ENCODE assay signal across 8 cellular contexts in genomic region chr3:190513409-190514162, GRCh38. TPM values are rescaled to one million over a fixed set of nuclear protein-coding genes. Genes with fewer than 3 reads are reported as not detected.
DNase-seq lines count a peak whose midpoint lies in the region; ATAC-seq and TF ChIP-seq lines count a peak whose summit lies in the region.

Gene IL1RAP, plus strand, starts transcription at chr3:190514085. Its CDS starts 50,205 bp downstream, at chr3:190564290.

- peak within 1 kb of the TSS; percentile 91 to 97 (median 97) for H3K27ac Mint-ChIP-seq in CD14-positive monocyte
- H3K27ac Mint-ChIP-seq in activated CD8-positive, alpha-beta T cell treated with anti-CD3 and anti-CD28 coated beads, Interleukin-2, amount 10 ng/mL, durations not matched to agents 7 days and 5 days, result peak within 1 kb of the TSS; percentile 90

- H3K4me1 Mint-ChIP-seq in CD14-positive monocyte, result peaks cover 37% of the 10 kb centered on the region
- peaks cover 30% of the 10 kb centered on the region for H3K4me1 Mint-ChIP-seq in activated CD8-positive, alpha-beta T cell treated with anti-CD3 and anti-CD28 coated beads, Interleukin-2, amount 10 ng/mL, durations not matched to agents 7 days and 5 days (ENCODE audit: low read depth)

- peaks cover 0 to 2% (median 0%) of the 10 kb centered on the region in 3 donors for H3K27me3 Mint-ChIP-seq in CD14-positive monocyte (ENCODE audit: low read depth in 3 of 3)
- H3K27me3 Mint-ChIP-seq in activated CD8-positive, alpha-beta T cell treated with anti-CD3 and anti-CD28 coated beads, Interleukin-2, amount 10 ng/mL, durations not matched to agents 7 days and 5 days (ENCODE audit: low read depth), result peaks cover 2% of the 10 kb centered on the region

- intact Hi-C loops in CD14-positive monocyte (cut with micrococcal nuclease), result loop anchor here (5.0 to 10.0 kb wide), 4 partner anchors 51 to 181 kb away; no protein-coding TSS in a partner anchor

- peak within 1 kb of the TSS; percentile 95 to 96 for H3K4me3 Mint-ChIP-seq in CD14-positive monocyte
- peak within 1 kb of the TSS; percentile 87 for H3K4me3 Mint-ChIP-seq in activated CD8-positive, alpha-beta T cell treated with anti-CD3 and anti-CD28 coated beads, Interleukin-2, amount 10 ng/mL, durations not matched to agents 7 days and 5 days

- DNase-seq in CD14-positive monocyte (ENCODE audit: low spot score), result peak; percentile 86
- DNase-seq in NCI-H82 (lab: John Stamatoyannopoulos, UW), result peak; percentile 95
- DNase-seq in activated CD8-positive, alpha-beta T cell treated with anti-CD3 and anti-CD28 coated beads, Interleukin-2, amount 10 ng/mL, durations not matched to agents 7 days and 5 days, result peak; percentile 90
- peak; percentile 78 for DNase-seq in effector CD4-positive, alpha-beta T cell
- DNase-seq in medulla oblongata (ENCODE audit: extremely low spot score), result peak; percentile 92
- DNase-seq in stimulated activated CD4-positive, alpha-beta T cell treated with anti-CD3 and anti-CD28 coated beads, TNF-alpha, amount 100 ng/mL, for 48 hours (ENCODE audit: low read depth in 3 of 3), result peak; percentile 70 to 75 (median 74)

- peaks cover 8 to 10% of the 10 kb centered on the region in 2 donors for H3K36me3 Mint-ChIP-seq in CD14-positive monocyte
- H3K36me3 Mint-ChIP-seq in activated CD8-positive, alpha-beta T cell treated with anti-CD3 and anti-CD28 coated beads, Interleukin-2, amount 10 ng/mL, durations not matched to agents 7 days and 5 days (ENCODE audit: low read depth), result peaks cover 17% of the 10 kb centered on the region

- POLR2A ChIA-PET in activated CD8-positive, alpha-beta T cell treated with anti-CD3 and anti-CD28 coated beads, Interleukin-2, amount 10 ng/mL, durations not matched to agents 7 days and 5 days (lab: Charles Lee), result interaction anchor here (0.5 to 2.7 kb wide), 12 partner anchors 9 to 595 kb away, joined by 3 to 44 read pairs (median 3); no protein-coding TSS in a partner anchor

- ATAC-seq in GM19351 (IDR thresholded peaks at IDR 0.05; ENCODE audit: unreplicated experiment) (peak; percentile 97), HG03520 (IDR thresholded peaks at IDR 0.05; ENCODE audit: unreplicated experiment) (peak; percentile 98)
- peak; percentile 97 for ATAC-seq in activated CD8-positive, alpha-beta T cell treated with anti-CD3 and anti-CD28 coated beads, Interleukin-2, amount 10 ng/mL, durations not matched to agents 7 days and 5 days

- TF ChIP-seq CTCF in CD14-positive monocyte (IDR thresholded peaks at IDR 0.05), result peak; percentile 81

- CTCF ChIA-PET in activated CD8-positive, alpha-beta T cell treated with anti-CD3 and anti-CD28 coated beads, Interleukin-2, amount 10 ng/mL, durations not matched to agents 7 days and 5 days (lab: Charles Lee), result interaction anchor here (0.9 to 1.4 kb wide), 8 partner anchors 9 to 184 kb away, joined by 3 to 6 read pairs (median 4); no protein-coding TSS in a partner anchor

- peaks cover 0 to 6% (median 0%) of the 10 kb centered on the region in 7 donors for H3K9me3 Mint-ChIP-seq in CD14-positive monocyte
- H3K9me3 Mint-ChIP-seq in activated CD8-positive, alpha-beta T cell treated with anti-CD3 and anti-CD28 coated beads, Interleukin-2, amount 10 ng/mL, durations not matched to agents 7 days and 5 days (ENCODE audit: insufficient read depth), result no peaks in the 10 kb centered on the region

RNA-seq across cellular contexts. Expression of gene IL1RAP, which starts in this region (rescaled TPM):
- 10 to 100 TPM; 11.8 to 12.6 TPM for polyA plus RNA-seq in CD14-positive monocyte
- 10 to 100 TPM; 10.3 to 11.6 TPM for total RNA-seq in activated CD8-positive, alpha-beta T cell treated with anti-CD3 and anti-CD28 coated beads, Interleukin-2, amount 10 ng/mL, durations not matched to agents 7 days and 5 days

Comparison
In these comparisons a context has a peak if more than half of its experiments do, and no peak if none do; other contexts are left out.
1. Peak in every context shown above with its lines: DNase-seq and ATAC-seq.